In genomic region chrX:153032397-153033118, GRCh38 we compare ENCODE assay signal across 8 cellular contexts. TPM values are rescaled to one million over a fixed set of nuclear protein-coding genes. Genes with fewer than 3 reads are reported as not detected.
A peak's percentile ranks its signal among the peaks of the same experiment; 100 is the strongest.
DNase-seq lines count a peak whose midpoint lies in the region; ATAC-seq and TF ChIP-seq lines count a peak whose summit lies in the region.

No MANE protein-coding gene starts in this region.

- H3K27ac Mint-ChIP-seq in CD14-positive monocyte: peak overlapping the region; percentile 87 to 97 (median 95)

- intact Hi-C loops in CD14-positive monocyte (cut with micrococcal nuclease) (loop anchor here (2.0 to 10.0 kb wide), 4 partner anchors 78 to 632 kb away; no protein-coding TSS in a partner anchor), ovary (cut with DNase I) (loop anchor here in 2 of 4 donors (5.0 to 10.0 kb wide), 3 partner anchors 402 to 475 kb away; no protein-coding TSS in a partner anchor)

- no peak for TF ChIP-seq EP300 in ovary (IDR thresholded peaks at IDR 0.05)

- H3K4me3 Mint-ChIP-seq in CD14-positive monocyte: peak overlapping the region; percentile 81 to 88

- ATAC-seq in GM19351 (IDR thresholded peaks at IDR 0.05; ENCODE audit: unreplicated experiment): peak; percentile 84

- H3K4me1 ChIP-seq in ovary (ENCODE audit: insufficient read depth): no peaks in the 10 kb centered on the region
- H3K4me1 ChIP-seq in thymus (ENCODE audit: control insufficient read depth, insufficient read depth, low read length): no peaks in the 10 kb centered on the region

- 34 to 55% (median 50%) methylated on average over 43 to 64 of the region's 64 CpGs for WGBS in ovary, 3 donors
- 18% methylated on average over 64 of the region's 64 CpGs for WGBS in thymus

- CTCF ChIA-PET in RWPE1 (lab: Yijun Ruan, JAX): interaction anchor here (0.6 to 0.9 kb wide), 7 partner anchors 12 to 435 kb away, joined by 3 to 5 read pairs (median 3); no protein-coding TSS in a partner anchor

- H3K9me3 Mint-ChIP-seq in CD14-positive monocyte: peaks cover 0 to 13% (median 2%) of the 10 kb centered on the region in 7 donors

- H3K36me3 ChIP-seq in ovary (no peaks in the 10 kb centered on the region), thymus (ENCODE audit: control insufficient read depth, insufficient read depth) (no peaks in the 10 kb centered on the region)

- peaks cover 0 to 3% (median 0%) of the 10 kb centered on the region in 3 donors for H3K27me3 Mint-ChIP-seq in CD14-positive monocyte (ENCODE audit: low read depth in 3 of 3)

- peak; percentile 82 for TF ChIP-seq CTCF in CD14-positive monocyte (IDR thresholded peaks at IDR 0.05)
- peak; percentile 80 for TF ChIP-seq CTCF in RWPE1 (conservative IDR thresholded peaks at IDR 0.05; ENCODE audit: low read depth)
- peak; percentile 63 to 90 (median 89) for TF ChIP-seq CTCF in ovary (IDR thresholded peaks at IDR 0.05)

- H3K4me3 ChIP-seq in ovary (peak overlapping the region; percentile 32), thymus (ENCODE audit: low read length) (peak overlapping the region; percentile 42)

- no peaks in the 10 kb centered on the region for H3K36me3 Mint-ChIP-seq in CD14-positive monocyte

- H3K27ac ChIP-seq in RWPE1: no peak overlapping the region
- H3K27ac ChIP-seq in ovary: no peak overlapping the region
- H3K27ac ChIP-seq in thymus (ENCODE audit: low read depth): no peak overlapping the region

- H3K9me3 ChIP-seq in ovary (no peaks in the 10 kb centered on the region), thymus (ENCODE audit: control insufficient read depth) (no peaks in the 10 kb centered on the region)

- no peak for TF ChIP-seq POLR2A in ovary (IDR thresholded peaks at IDR 0.05)

- POLR2A ChIA-PET in RWPE1 (lab: Yijun Ruan, JAX; ENCODE audit: low non-redundant PET): no interaction called here

- peak; percentile 76 for DNase-seq in CD14-positive monocyte (ENCODE audit: low spot score)
- DNase-seq in HT-29 (ENCODE audit: low spot score): peak; percentile 57
- peak; percentile 53 for DNase-seq in RWPE1 (ENCODE audit: low spot score)
- peak; percentile 60 for DNase-seq in activated gamma-delta T cell treated with Interleukin-2 at 50 U/mL for 16 hours
- DNase-seq in glomerular visceral epithelial cell (ENCODE audit: extremely low spot score): peak; percentile 46
- DNase-seq in ovary: peak; percentile 54 to 83 (median 74)

- H3K4me1 Mint-ChIP-seq in CD14-positive monocyte: peaks cover 5% of the 10 kb centered on the region

- H3K27me3 ChIP-seq in ovary (no peaks in the 10 kb centered on the region), thymus (ENCODE audit: control insufficient read depth, insufficient read depth) (no peaks in the 10 kb centered on the region)

RNA-seq across cellular contexts. Expression of gene PNMA3, which starts 23.7 kb away (rescaled TPM):
- polyA plus RNA-seq in CD14-positive monocyte (not detected), ovary (under 1 TPM; 0.39 to 0.63 TPM), thymus (3.1 TPM)
- total RNA-seq in HT-29 (2014; rRNA removed; shearing (Covaris generic)): not detected in 2 replicates
- total RNA-seq in ovary: 1 to 10 TPM in 3 of 7 donors, under 1 TPM in 3, not detected in 1; 0.61 to 4.3 (median 1.3) TPM

RNA-seq across cellular contexts. Expression of gene PNMA5, which starts 38.6 kb away (rescaled TPM):
- polyA plus RNA-seq in CD14-positive monocyte (under 1 TPM in 1 of 2 donors, not detected in 1; 0.06 TPM), ovary (under 1 TPM in 1 of 2 donors, not detected in 1; 0.02 TPM), thymus (0.25 TPM)
- total RNA-seq in HT-29 (2014; rRNA removed; shearing (Covaris generic)): 0.10 and 0.37 TPM in 2 replicates
- not detected for total RNA-seq in ovary

RNA-seq across cellular contexts. Expression of gene PNMA6A, which starts 39.7 kb away (rescaled TPM):
- polyA plus RNA-seq in CD14-positive monocyte (under 1 TPM in 1 of 2 donors, not detected in 1; 0.12 TPM), ovary (1 to 10 TPM in 1 of 2 donors, under 1 TPM in 1; 0.80 to 4.3 TPM), thymus (1.5 TPM)
- not detected in 2 replicates for total RNA-seq in HT-29 (2014; rRNA removed; shearing (Covaris generic))
- total RNA-seq in ovary: 10 to 100 TPM in 2 of 7 donors, 1 to 10 TPM in 5; 2.4 to 12.0 (median 6.7) TPM
